ENCODE assay signal across 19 cellular contexts in the genomic region with DNA sequence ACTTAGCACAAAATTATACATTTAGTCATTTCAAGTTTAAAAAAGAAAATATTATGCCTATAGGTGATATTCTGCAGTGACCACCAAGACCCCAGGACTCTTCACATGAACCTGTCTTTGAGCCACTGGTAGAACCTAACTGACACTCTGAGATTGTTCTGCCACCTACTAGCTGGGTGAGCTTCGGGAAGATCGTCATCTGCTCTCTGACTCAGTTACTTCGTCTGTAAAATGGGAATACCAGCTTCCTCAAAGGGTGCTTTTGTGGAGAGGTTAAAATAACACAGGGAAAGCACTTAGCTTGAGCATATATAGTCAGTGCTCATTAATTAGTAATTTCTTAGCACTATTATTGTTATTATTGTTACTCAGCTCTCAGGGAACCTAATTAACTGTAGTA.
DNase-seq lines count a peak whose midpoint lies in the region; ATAC-seq, FAIRE-seq and TF ChIP-seq lines count a peak whose summit lies in the region.
"Had no signal": no experiment of that assay in that cellular context is flagged by ENCODE, and none has a peak within 500 bp of the region (broad histone marks: within the 10 kb centered on the region; RNA-seq: fewer than 3 reads in every experiment).

No MANE protein-coding gene starts in this region.

- H3K4me1 ChIP-seq in HepG2 (ENCODE audit: insufficient read depth, low read length) (no peaks in the 10 kb centered on the region), right lobe of liver (peaks cover 0 to 6% (median 0%) of the 10 kb centered on the region in 4 donors), hepatocyte (ENCODE audit: insufficient read depth) (peaks cover 39% of the 10 kb centered on the region), gastrocnemius medialis (peaks cover 25 to 39% of the 10 kb centered on the region in 2 donors)

- H3K27me3 Mint-ChIP-seq in activated naive CD4-positive, alpha-beta T cell treated with anti-CD3 and anti-CD28 coated beads, Interleukin-2, amount 10 ng/mL, durations not matched to agents 7 days and 5 days = peaks cover 13% of the 10 kb centered on the region
- H3K27me3 Mint-ChIP-seq: activated naive CD8-positive, alpha-beta T cell; CD4-positive, CD25-positive, alpha-beta regulatory T cell had no signal

- no peak for ATAC-seq in HepG2
- no peak for ATAC-seq in right lobe of liver
- ATAC-seq in gastrocnemius medialis = no peak
- ATAC-seq in HG03520 (IDR thresholded peaks at IDR 0.05; ENCODE audit: unreplicated experiment) = no peak

- H3K36me3 Mint-ChIP-seq in activated naive CD4-positive, alpha-beta T cell treated with anti-CD3 and anti-CD28 coated beads, Interleukin-2, amount 10 ng/mL, durations not matched to agents 7 days and 5 days = peaks cover 1% of the 10 kb centered on the region
- H3K36me3 Mint-ChIP-seq: activated CD4-positive, alpha-beta memory T cell treated with anti-CD3 and anti-CD28 coated beads for 36 hours; CD4-positive, CD25-positive, alpha-beta regulatory T cell had no signal

- no peaks in the 10 kb centered on the region for H3K36me3 ChIP-seq in HepG2 (replicated peaks in 1 of 2; ENCODE audit: control insufficient read depth in 1 of 2, insufficient read depth in 2 of 2, low read length in 2 of 2)
- no peaks in the 10 kb centered on the region for H3K36me3 ChIP-seq in right lobe of liver
- no peaks in the 10 kb centered on the region for H3K36me3 ChIP-seq in hepatocyte (replicated peaks; ENCODE audit: insufficient read depth, low read depth)
- H3K36me3 ChIP-seq in gastrocnemius medialis = no peaks in the 10 kb centered on the region

- intact Hi-C loops in HepG2 (cut with micrococcal nuclease; ENCODE audit: unreplicated experiment) = no loop called here
- intact Hi-C loops in right lobe of liver (cut with DNase I) = no loop called here
- intact Hi-C loops in gastrocnemius medialis (cut with DNase I; ENCODE audit: low total_unique reads) = no loop called here

- POLR2A ChIA-PET in HepG2 (lab: Yijun Ruan, JAX) = no interaction called here

- H3K79me2 ChIP-seq in HepG2 (ENCODE audit: insufficient read depth, low read length) = no peaks in the 10 kb centered on the region
- H3K79me2 ChIP-seq in hepatocyte = no peaks in the 10 kb centered on the region

- H3K9me3 ChIP-seq in HepG2 (ENCODE audit: low read length) (no peaks in the 10 kb centered on the region), right lobe of liver (no peaks in the 10 kb centered on the region), hepatocyte (ENCODE audit: low read depth) (no peaks in the 10 kb centered on the region), gastrocnemius medialis (no peaks in the 10 kb centered on the region)

- H3K27ac Mint-ChIP-seq in activated naive CD4-positive, alpha-beta T cell treated with anti-CD3 and anti-CD28 coated beads, Interleukin-2, amount 10 ng/mL, durations not matched to agents 7 days and 5 days = no peak overlapping the region
- H3K27ac Mint-ChIP-seq: activated CD4-positive, alpha-beta memory T cell treated with anti-CD3 and anti-CD28 coated beads for 36 hours; CD4-positive, CD25-positive, alpha-beta regulatory T cell had no signal

- CTCF ChIA-PET in HepG2 (lab: Yijun Ruan, JAX; ENCODE audit: low intra/inter-chr PET ratio, low total read pairs) = no interaction called here
- CTCF ChIA-PET in activated naive CD4-positive, alpha-beta T cell treated with anti-CD3 and anti-CD28 coated beads, Interleukin-2, amount 10 ng/mL, durations not matched to agents 7 days and 5 days (lab: Charles Lee) = interaction anchor here (0.7 to 0.8 kb wide), 2 partner anchors 26 to 249 kb away, joined by 3 read pairs; no protein-coding TSS in a partner anchor

- H3K27ac ChIP-seq in HepG2 (ENCODE audit: extremely low read length, insufficient read depth, low read length) (no peak overlapping the region), right lobe of liver (no peak overlapping the region), hepatocyte (peak overlapping the region; percentile 95), gastrocnemius medialis (peak overlapping the region; percentile 78 to 96 (median 88))

- in situ Hi-C loops in HepG2 (cut with HindIII; ENCODE audit: extremely low pct_ligation_motif_present, low pct_unique_long_range_greater_than_20kb) (no loop called here), gastrocnemius medialis (cut with MboI; ENCODE audit: low sequenced_read_pairs in 4 of 4) (no loop called here)

- WGBS in HepG2 (ENCODE audit: low lambda C conversion rate) = 36% methylated on average over 3 of the region's 3 CpGs
- WGBS in right lobe of liver (ENCODE audit: insufficient coverage, low coverage, low lambda C conversion rate, missing lambda C conversion rate) = 75% methylated on average over 2 of the region's 3 CpGs
- 95% methylated on average over 3 of the region's 3 CpGs for WGBS in hepatocyte (ENCODE audit: low lambda C conversion rate, missing lambda C conversion rate)

- no peaks in the 10 kb centered on the region for H4K20me1 ChIP-seq in HepG2 (ENCODE audit: insufficient read depth, low read length)
- no peaks in the 10 kb centered on the region for H4K20me1 ChIP-seq in hepatocyte (ENCODE audit: insufficient read depth, poor library complexity, severe bottlenecking)

- TF ChIP-seq EP300 in HepG2 (IDR thresholded peaks at IDR 0.05; ENCODE audit: low read depth in 2 of 2, low read length in 2 of 2) (no peak), HepG2 (CRISPR knock-in tag; IDR thresholded peaks at IDR 0.05; ENCODE audit: borderline replicate concordance) (no peak)

- no peak for FAIRE-seq in HepG2 (lab: Jason Lieb, UNC)

- H3K27me3 ChIP-seq in HepG2 (ENCODE audit: control insufficient read depth in 1 of 2, insufficient read depth in 2 of 2, low read length in 2 of 2) = peaks cover 3 to 28% of the 10 kb centered on the region in 2 experiments; a peak in 2 of 5 replicates
- no peaks in the 10 kb centered on the region for H3K27me3 ChIP-seq in right lobe of liver
- no peaks in the 10 kb centered on the region for H3K27me3 ChIP-seq in hepatocyte
- no peaks in the 10 kb centered on the region for H3K27me3 ChIP-seq in gastrocnemius medialis

- TF ChIP-seq RAD21 in HepG2 (CRISPR knock-in tag; IDR thresholded peaks at IDR 0.05) = no peak

- TF ChIP-seq CTCF in HepG2 (CRISPR knock-in tag; IDR thresholded peaks at IDR 0.05) (no peak), right lobe of liver (IDR thresholded peaks at IDR 0.05) (no peak), hepatocyte (IDR thresholded peaks at IDR 0.05; ENCODE audit: poor library complexity) (no peak), gastrocnemius medialis (IDR thresholded peaks at IDR 0.05 in 4 of 5, conservative IDR thresholded peaks at IDR 0.05 in 1 of 5) (no peak)

- no peak for TF ChIP-seq POLR2A in HepG2 (IDR thresholded peaks at IDR 0.05; ENCODE audit: insufficient read depth in 1 of 2, low read depth in 2 of 2, low read length in 2 of 2)
- no peak for TF ChIP-seq POLR2A in right lobe of liver (IDR thresholded peaks at IDR 0.05)
- no peak for TF ChIP-seq POLR2A in gastrocnemius medialis (IDR thresholded peaks at IDR 0.05)

- H3K9ac ChIP-seq in HepG2 (ENCODE audit: insufficient read depth, low read depth, low read length) = no peak overlapping the region

- H3K4me3 Mint-ChIP-seq in activated naive CD4-positive, alpha-beta T cell treated with anti-CD3 and anti-CD28 coated beads, Interleukin-2, amount 10 ng/mL, durations not matched to agents 7 days and 5 days = no peak overlapping the region
- H3K4me3 Mint-ChIP-seq: activated CD4-positive, alpha-beta memory T cell treated with anti-CD3 and anti-CD28 coated beads for 36 hours; activated naive CD8-positive, alpha-beta T cell; CD4-positive, CD25-positive, alpha-beta regulatory T cell had no signal

- BruUV-seq in HepG2 (replicated peaks; lab: Mats Ljungman, UMichigan) = no TSS peak

- H3K4me1 Mint-ChIP-seq in activated naive CD4-positive, alpha-beta T cell treated with anti-CD3 and anti-CD28 coated beads, Interleukin-2, amount 10 ng/mL, durations not matched to agents 7 days and 5 days = peaks cover 21% of the 10 kb centered on the region

- no peaks in the 10 kb centered on the region for H3K9me3 Mint-ChIP-seq in activated naive CD4-positive, alpha-beta T cell treated with anti-CD3 and anti-CD28 coated beads, Interleukin-2, amount 10 ng/mL, durations not matched to agents 7 days and 5 days
- H3K9me3 Mint-ChIP-seq: activated CD4-positive, alpha-beta memory T cell treated with anti-CD3 and anti-CD28 coated beads for 36 hours; CD4-positive, CD25-positive, alpha-beta regulatory T cell had no signal

- no peak overlapping the region for H2AFZ ChIP-seq in HepG2 (ENCODE audit: low read length)
- H2AFZ ChIP-seq in hepatocyte = no peak overlapping the region

- no peak overlapping the region for H3K4me3 ChIP-seq in HepG2 (replicated peaks in 1 of 3; ENCODE audit: insufficient read depth in 1 of 3, low read depth in 2 of 3, low read length in 3 of 3)
- no peak overlapping the region for H3K4me3 ChIP-seq in right lobe of liver
- H3K4me3 ChIP-seq in hepatocyte = no peak overlapping the region
- H3K4me3 ChIP-seq in gastrocnemius medialis = no peak overlapping the region
- H3K4me3 ChIP-seq: skin epidermis had no signal

- no peak for DNase-seq in HepG2 (ENCODE audit: low spot score)
- DNase-seq in right lobe of liver = no peak
- no peak for DNase-seq in hepatocyte (ENCODE audit: low spot score)
- no peak for DNase-seq in gastrocnemius medialis
- DNase-seq in activated naive CD4-positive, alpha-beta T cell treated with anti-CD3 and anti-CD28 coated beads, Interleukin-2, amount 10 ng/mL, durations not matched to agents 7 days and 5 days = no peak
- no peak for DNase-seq in NCI-H748 (lab: John Stamatoyannopoulos, UW; ENCODE audit: unreplicated experiment)
- no peak for DNase-seq in amygdala (lab: John Stamatoyannopoulos, UW)
- DNase-seq: ACHN; activated CD4-positive, alpha-beta memory T cell treated with anti-CD3 and anti-CD28 coated beads for 36 hours; activated T-cell treated with anti-CD3 and anti-CD28 coated beads, Interleukin-2, amount 50 U/mL, for 48 hours; dermis blood vessel endothelial cell; DMS53; NCI-H1694 treated with DMSO at 0.1 percent for 48 hours; NCI-H226; stimulated activated CD4-positive, alpha-beta T cell treated with anti-CD3 and anti-CD28 coated beads, Interleukin-4, amount 100 ng/mL, for 1 hour had no signal

- H3K9me2 ChIP-seq in hepatocyte (replicated peaks; ENCODE audit: insufficient read depth) = no peaks in the 10 kb centered on the region

- H3K4me2 ChIP-seq in HepG2 (ENCODE audit: low read depth, low read length) = no peak overlapping the region
- peak overlapping the region; percentile 75 for H3K4me2 ChIP-seq in hepatocyte

TF ChIP-seq in HepG2, 621 proteins besides CTCF, POLR2A, EP300 and RAD21 (continues in another document):
- TF ChIP-seq, protein P1, sequence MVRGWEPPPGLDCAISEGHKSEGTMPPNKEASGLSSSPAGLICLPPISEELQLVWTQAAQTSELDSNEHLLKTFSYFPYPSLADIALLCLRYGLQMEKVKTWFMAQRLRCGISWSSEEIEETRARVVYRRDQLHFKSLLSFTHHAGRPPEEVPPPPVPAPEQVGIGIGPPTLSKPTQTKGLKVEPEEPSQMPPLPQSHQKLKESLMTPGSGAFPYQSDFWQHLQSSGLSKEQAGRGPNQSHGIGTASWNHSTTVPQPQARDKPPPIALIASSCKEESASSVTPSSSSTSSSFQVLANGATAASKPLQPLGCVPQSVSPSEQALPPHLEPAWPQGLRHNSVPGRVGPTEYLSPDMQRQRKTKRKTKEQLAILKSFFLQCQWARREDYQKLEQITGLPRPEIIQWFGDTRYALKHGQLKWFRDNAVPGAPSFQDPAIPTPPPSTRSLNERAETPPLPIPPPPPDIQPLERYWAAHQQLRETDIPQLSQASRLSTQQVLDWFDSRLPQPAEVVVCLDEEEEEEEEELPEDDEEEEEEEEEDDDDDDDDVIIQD (CRISPR knock-in tag; IDR thresholded peaks at IDR 0.05; ENCODE audit: low read depth) = no peak

Comparison
In these comparisons a context has a peak if more than half of its experiments do, and no peak if none do; other contexts are left out.
1. H3K27ac ChIP-seq: peak in hepatocyte (single experiment) and gastrocnemius medialis (4 of 4); none in HepG2 (single experiment) and right lobe of liver (0 of 3).